ENCODE assay signal across 18 cellular contexts in genomic region chr10:68230268-68230667, GRCh38. TPM values are rescaled to one million over a fixed set of nuclear protein-coding genes. Genes with fewer than 3 reads are reported as not detected.
DNase-seq lines count a peak whose midpoint lies in the region; ATAC-seq, FAIRE-seq and TF ChIP-seq lines count a peak whose summit lies in the region.
"Had no signal": no experiment of that assay in that cellular context is flagged by ENCODE, and none has a peak within 500 bp of the region (broad histone marks: within the 10 kb centered on the region; RNA-seq: fewer than 3 reads in every experiment).

No MANE protein-coding gene starts in this region.

- no peak for FAIRE-seq in endothelial cell of umbilical vein (lab: Jason Lieb, UNC)
- FAIRE-seq: D721Med had no signal

- dilution Hi-C loops in endothelial cell of umbilical vein (cut with MboI; ENCODE audit: extremely low pct_ligation_motif_present, low sequenced_read_pairs) = no loop called here

- no peaks in the 10 kb centered on the region for H3K4me1 Mint-ChIP-seq in stimulated activated effector memory CD8-positive, alpha-beta T cell treated with anti-CD3 and anti-CD28 coated beads, Interleukin-12 subunit alpha, Interleukin-12 subunit beta, amount 100 ng/mL, for 72 hours

- peaks cover 8% of the 10 kb centered on the region for H3K27me3 ChIP-seq in left ventricle myocardium inferior (ENCODE audit: low read depth)
- no peaks in the 10 kb centered on the region for H3K27me3 ChIP-seq in Panc1 (ENCODE audit: control insufficient read depth, insufficient read depth, low read length)
- H3K27me3 ChIP-seq in endothelial cell of umbilical vein (ENCODE audit: control insufficient read depth in 2 of 2, insufficient read depth in 2 of 2, low read length in 2 of 2) = peaks cover 25 to 29% of the 10 kb centered on the region in 2 experiments
- H3K27me3 ChIP-seq in body of pancreas = no peaks in the 10 kb centered on the region
- H3K27me3 ChIP-seq: breast epithelium had no signal

- no peak overlapping the region for H3K27ac Mint-ChIP-seq in stimulated activated effector memory CD8-positive, alpha-beta T cell treated with anti-CD3 and anti-CD28 coated beads, Interleukin-12 subunit alpha, Interleukin-12 subunit beta, amount 100 ng/mL, for 72 hours
- H3K27ac Mint-ChIP-seq: natural killer cell treated with Interleukin-12 subunit alpha and Interleukin-12 subunit beta and Interleukin-15 and Interleukin-18, amount 100 ng/mL, for 72 hours had no signal

- H3K4me1 ChIP-seq in left ventricle myocardium inferior (peaks cover 8% of the 10 kb centered on the region), Panc1 (ENCODE audit: control insufficient read depth, insufficient read depth, low read length) (peaks cover 12% of the 10 kb centered on the region), endothelial cell of umbilical vein (ENCODE audit: control insufficient read depth, extremely low read depth, insufficient read depth, low read length) (peaks cover 12% of the 10 kb centered on the region), body of pancreas (peaks cover 6% of the 10 kb centered on the region)
- H3K4me1 ChIP-seq: breast epithelium had no signal

- no peak overlapping the region for H2AFZ ChIP-seq in endothelial cell of umbilical vein (ENCODE audit: low read depth, low read length)

- H3K4me3 Mint-ChIP-seq in stimulated activated effector memory CD8-positive, alpha-beta T cell treated with anti-CD3 and anti-CD28 coated beads, Interleukin-12 subunit alpha, Interleukin-12 subunit beta, amount 100 ng/mL, for 72 hours = peak overlapping the region; percentile 54

- CTCF ChIA-PET in Panc1 (lab: Charles Lee) (no interaction called here), endothelial cell of umbilical vein (lab: Charles Lee) (interaction anchor here (1.3 to 4.2 kb wide), 5 partner anchors 9 to 74 kb away, joined by 3 to 38 read pairs (median 5); no protein-coding TSS in a partner anchor)

- no peaks in the 10 kb centered on the region for H3K36me3 Mint-ChIP-seq in stimulated activated effector memory CD8-positive, alpha-beta T cell treated with anti-CD3 and anti-CD28 coated beads, Interleukin-12 subunit alpha, Interleukin-12 subunit beta, amount 100 ng/mL, for 72 hours
- H3K36me3 Mint-ChIP-seq: natural killer cell treated with Interleukin-12 subunit alpha and Interleukin-12 subunit beta and Interleukin-15 and Interleukin-18, amount 100 ng/mL, for 72 hours had no signal

- no peaks in the 10 kb centered on the region for H3K9me3 ChIP-seq in left ventricle myocardium inferior (replicated peaks)
- no peaks in the 10 kb centered on the region for H3K9me3 ChIP-seq in Panc1 (ENCODE audit: control insufficient read depth, insufficient read depth, low read depth, low read length)
- no peaks in the 10 kb centered on the region for H3K9me3 ChIP-seq in endothelial cell of umbilical vein (replicated peaks; ENCODE audit: control insufficient read depth, insufficient read depth, low read length)
- no peaks in the 10 kb centered on the region for H3K9me3 ChIP-seq in body of pancreas
- H3K9me3 ChIP-seq: breast epithelium had no signal

- in situ Hi-C loops in Panc1 (cut with HindIII; ENCODE audit: low pct_unique_long_range_greater_than_20kb, low sequenced_read_pairs) = no loop called here

- H3K9me3 Mint-ChIP-seq in stimulated activated effector memory CD8-positive, alpha-beta T cell treated with anti-CD3 and anti-CD28 coated beads, Interleukin-12 subunit alpha, Interleukin-12 subunit beta, amount 100 ng/mL, for 72 hours = no peaks in the 10 kb centered on the region
- H3K9me3 Mint-ChIP-seq: natural killer cell treated with Interleukin-12 subunit alpha and Interleukin-12 subunit beta and Interleukin-15 and Interleukin-18, amount 100 ng/mL, for 72 hours had no signal

- intact Hi-C loops in left ventricle myocardium inferior (cut with micrococcal nuclease) = no loop called here
- intact Hi-C loops in Right ventricle myocardium superior (cut with DNase I) = no loop called here
- intact Hi-C loops in Panc1 (cut with micrococcal nuclease; ENCODE audit: unreplicated experiment) = no loop called here
- intact Hi-C loops in endothelial cell of umbilical vein (cut with micrococcal nuclease) = no loop called here
- intact Hi-C loops in body of pancreas (cut with DNase I) = no loop called here

- no peaks in the 10 kb centered on the region for H3K9me1 ChIP-seq in endothelial cell of umbilical vein (replicated peaks; ENCODE audit: control insufficient read depth, extremely low read depth, insufficient read depth, low read length)

- POLR2A ChIA-PET in Panc1 (lab: Charles Lee) = interaction anchor here (0.6 kb wide), 2 partner anchors 13 to 335 kb away, joined by 3 to 5 read pairs; no protein-coding TSS in a partner anchor
- POLR2A ChIA-PET in endothelial cell of umbilical vein (lab: Charles Lee) = no interaction called here

- H3K27ac ChIP-seq in left ventricle myocardium inferior (replicated peaks) (no peak overlapping the region), Panc1 (ENCODE audit: low read length) (peak overlapping the region; percentile 85), endothelial cell of umbilical vein (ENCODE audit: insufficient read depth, low read depth, low read length) (no peak overlapping the region), body of pancreas (no peak overlapping the region)

- TF ChIP-seq CTCF in left ventricle myocardium inferior (IDR thresholded peaks at IDR 0.05; ENCODE audit: borderline replicate concordance) (no peak), Panc1 (IDR thresholded peaks at IDR 0.05) (no peak; the same call in 1 of the 2 replicates), endothelial cell of umbilical vein (IDR thresholded peaks at IDR 0.05; ENCODE audit: extremely low read depth in 1 of 2, insufficient read depth in 1 of 2, low read depth in 1 of 2, low read length in 2 of 2) (no peak), body of pancreas (IDR thresholded peaks at IDR 0.05) (no peak)

- TF ChIP-seq POLR2A in endothelial cell of umbilical vein (IDR thresholded peaks at IDR 0.05; ENCODE audit: low read depth, low read length) = no peak
- no peak for TF ChIP-seq POLR2A in body of pancreas (IDR thresholded peaks at IDR 0.05)

- no peaks in the 10 kb centered on the region for H3K36me3 ChIP-seq in left ventricle myocardium inferior
- H3K36me3 ChIP-seq in Panc1 (ENCODE audit: control insufficient read depth, insufficient read depth, low read length) = no peaks in the 10 kb centered on the region
- H3K36me3 ChIP-seq in endothelial cell of umbilical vein (ENCODE audit: control insufficient read depth in 2 of 2, extremely low read depth in 1 of 2, insufficient read depth in 2 of 2, low read length in 2 of 2) = no peaks in the 10 kb centered on the region
- H3K36me3 ChIP-seq in body of pancreas (replicated peaks in 1 of 2; ENCODE audit: insufficient read depth in 1 of 2, low read depth in 2 of 2) = no peaks in the 10 kb centered on the region
- H3K36me3 ChIP-seq: breast epithelium had no signal

- no peaks in the 10 kb centered on the region for H4K20me1 ChIP-seq in endothelial cell of umbilical vein (replicated peaks; ENCODE audit: control insufficient read depth, extremely low read depth, insufficient read depth, low read length)

- H3K4me2 ChIP-seq in endothelial cell of umbilical vein (ENCODE audit: insufficient read depth, low read length) = peak overlapping the region; percentile 81

- WGBS in body of pancreas, 2 donors = 70 to 73% methylated on average over 5 of the region's 5 CpGs

- DNase-seq in left ventricle myocardium inferior (no peak), Right ventricle myocardium superior (no peak), Panc1 (ENCODE audit: low read depth, low spot score) (no peak), endothelial cell of umbilical vein (ENCODE audit: low read depth, low spot score) (no peak), NCI-H1930 (lab: John Stamatoyannopoulos, UW) (no peak), body of pancreas (no peak)
- DNase-seq in stimulated activated effector memory CD8-positive, alpha-beta T cell treated with anti-CD3 and anti-CD28 coated beads, Interleukin-12 subunit alpha, Interleukin-12 subunit beta, amount 100 ng/mL, for 72 hours (ENCODE audit: low spot score in 2 of 2) = no peak
- DNase-seq: GOT3, NCI-H1694, NCI-H446 treated with DMSO at 0.1 percent for 48 hours, OCI-M1 had no signal

- H3K9ac ChIP-seq in endothelial cell of umbilical vein (replicated peaks; ENCODE audit: extremely low read depth, insufficient read depth, low read length) = no peak overlapping the region

- H3K4me3 ChIP-seq in left ventricle myocardium inferior (peak overlapping the region; percentile 75), Panc1 (ENCODE audit: low read depth in 2 of 2, low read length in 2 of 2) (peak overlapping the region in 1 of 2 experiments; percentile 79; a peak in 2 of 4 replicates), endothelial cell of umbilical vein (replicated peaks in 1 of 3; ENCODE audit: insufficient read depth in 1 of 3, low read depth in 1 of 3, low read length in 3 of 3) (no peak overlapping the region), body of pancreas (no peak overlapping the region)

- ATAC-seq in Right ventricle myocardium superior (ENCODE audit: poor library complexity) (no peak), Panc1 (no peak), body of pancreas (no peak), HG03159 (IDR thresholded peaks at IDR 0.05; ENCODE audit: unreplicated experiment) (no peak)
- ATAC-seq in stimulated activated effector memory CD8-positive, alpha-beta T cell treated with anti-CD3 and anti-CD28 coated beads, Interleukin-12 subunit alpha, Interleukin-12 subunit beta, amount 100 ng/mL, for 72 hours = no peak

- BruUV-seq in Panc1 (replicated peaks; lab: Mats Ljungman, UMichigan) (no TSS peak), endothelial cell of umbilical vein (replicated peaks; lab: Mats Ljungman, UMichigan) (no TSS peak)

- no peaks in the 10 kb centered on the region for H3K79me2 ChIP-seq in endothelial cell of umbilical vein (ENCODE audit: control insufficient read depth, insufficient read depth, low read length)

TF ChIP-seq in endothelial cell of umbilical vein, 7 proteins besides CTCF, POLR2A, EP300 and RAD21:
- no peak for TF ChIP-seq GATA2 (IDR thresholded peaks at IDR 0.05; ENCODE audit: insufficient read depth, insufficient read length, low read depth, low read length)
TF ChIP-seq in endothelial cell of umbilical vein: peak in this region for 0.

RNA-seq across cellular contexts. Expression of gene ATOH7, which starts 1.6 kb away (rescaled TPM):
- total RNA-seq in left ventricle myocardium inferior = not detected
- not detected for total RNA-seq in Right ventricle myocardium superior
- 0.28 TPM for total RNA-seq in Panc1 (2021; ENCODE audit: unreplicated experiment)
- polyA plus RNA-seq in Panc1 (2012; ENCODE audit: insufficient read length) = not detected
- total RNA-seq in endothelial cell of umbilical vein = not detected in 2 replicates
- polyA plus RNA-seq in endothelial cell of umbilical vein = 0.05 TPM in 1 of 2 replicates, not detected in the other
- polyA plus RNA-seq in endothelial cell of umbilical vein (2011; cell fraction: cytosol; rRNA removed) = not detected in 2 replicates
- 0.16 TPM in 1 of 2 replicates, not detected in the other for polyA plus RNA-seq in endothelial cell of umbilical vein (2011; cell fraction: nucleus; rRNA removed)
- not detected in 2 replicates for polyA plus RNA-seq in endothelial cell of umbilical vein (2012)
- polyA minus RNA-seq in endothelial cell of umbilical vein = not detected in 2 replicates
- not detected for polyA minus RNA-seq in endothelial cell of umbilical vein (2011; cell fraction: cytosol; rRNA and poly(A)+ RNA removed)
- not detected in 2 replicates for polyA minus RNA-seq in endothelial cell of umbilical vein (2011; cell fraction: nucleus; rRNA and poly(A)+ RNA removed)
- total RNA-seq in body of pancreas = not detected
- total RNA-seq: dermis microvascular lymphatic vessel endothelial cell; lung microvascular endothelial cell; natural killer cell treated with Interleukin-12 subunit alpha and Interleukin-12 subunit beta and Interleukin-15 and Interleukin-18, amount 100 ng/mL, for 72 hours; right cardiac atrium had no signal
